In the genomic region with DNA sequence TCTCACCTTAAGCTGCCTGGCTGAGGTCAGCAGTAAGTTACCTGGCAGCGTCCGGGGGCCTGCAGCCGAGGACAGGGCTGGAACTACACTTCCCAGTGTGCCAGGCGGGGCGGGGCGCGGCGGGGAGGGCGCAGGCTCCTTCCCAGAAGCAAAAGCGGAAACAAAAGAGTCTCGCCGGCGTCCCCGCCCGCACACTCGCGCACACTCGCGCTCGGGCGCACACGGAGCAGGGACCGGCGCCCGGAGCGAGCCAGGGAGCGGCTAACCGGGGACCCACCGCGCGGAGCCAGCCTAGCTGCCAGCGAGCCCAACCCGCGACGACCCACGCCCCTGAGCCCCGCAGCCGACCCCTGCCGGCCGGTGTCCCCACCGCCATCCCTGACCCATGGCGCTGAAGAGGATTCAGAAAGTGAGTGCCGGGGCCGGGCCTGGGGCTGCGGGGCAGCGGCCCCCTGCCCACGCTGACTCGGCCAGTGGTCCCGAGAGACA, we compare ENCODE assay signal across 8 cellular contexts. TPM values are rescaled to one million over a fixed set of nuclear protein-coding genes. Genes with fewer than 3 reads are reported as not detected.
DNase-seq lines count a peak whose midpoint lies in the region; TF ChIP-seq lines count a peak whose summit lies in the region.

UBE2D1 (plus strand) TSS at position 190 of the 489 bp plus-strand sequence; CDS start at position 386, 196 bp downstream.

- TF ChIP-seq CTCF in suprapubic skin (IDR thresholded peaks at IDR 0.05) = no peak

- H3K4me1 Mint-ChIP-seq in activated naive CD4-positive, alpha-beta T cell treated with anti-CD3 and anti-CD28 coated beads for 36 hours (ENCODE audit: low read depth) = peaks cover 33% of the 10 kb centered on the region

- no peaks in the 10 kb centered on the region for H3K27me3 Mint-ChIP-seq in activated naive CD4-positive, alpha-beta T cell treated with anti-CD3 and anti-CD28 coated beads for 36 hours (ENCODE audit: low read depth)

- TF ChIP-seq EP300 in suprapubic skin (IDR thresholded peaks at IDR 0.05) = no peak

- H3K27ac ChIP-seq in GM23248 (peak within 1 kb of the TSS; percentile 46), suprapubic skin (peak within 1 kb of the TSS; percentile 74)

- peaks cover 6% of the 10 kb centered on the region; the same call in 1 of the 2 replicates for H3K4me1 ChIP-seq in GM23248 (ENCODE audit: insufficient read depth)
- H3K4me1 ChIP-seq in suprapubic skin = peaks cover 19% of the 10 kb centered on the region

- peaks cover 49% of the 10 kb centered on the region for H3K79me2 ChIP-seq in GM23248 (ENCODE audit: insufficient read depth)

- intact Hi-C loops in activated naive CD4-positive, alpha-beta T cell treated with anti-CD3 and anti-CD28 coated beads for 36 hours (cut with micrococcal nuclease) = loop anchor here (1.0 to 2.0 kb wide), 6 partner anchors 22 to 98 kb away; partner anchors contain the start of gene TFAM

- H2AFZ ChIP-seq in GM23248 = peak within 1 kb of the TSS; percentile 87

- no peaks in the 10 kb centered on the region for H3K36me3 ChIP-seq in GM23248 (ENCODE audit: low read depth)
- H3K36me3 ChIP-seq in suprapubic skin = no peaks in the 10 kb centered on the region

- peak; percentile 85 for TF ChIP-seq POLR2A in suprapubic skin (IDR thresholded peaks at IDR 0.05)

- H3K4me3 ChIP-seq in GM23248 (peak within 1 kb of the TSS; percentile 91), suprapubic skin (peak within 1 kb of the TSS; percentile 98)

- DNase-seq in ELR (ENCODE audit: low read depth) = peak; percentile 82
- peak; percentile 88 for DNase-seq in GM23248
- peak; percentile 89 to 91 for DNase-seq in Kasumi-1 (lab: John Stamatoyannopoulos, UW)
- peak; percentile 78 for DNase-seq in SK-N-DZ (ENCODE audit: low spot score)
- peak; percentile 88 for DNase-seq in activated naive CD4-positive, alpha-beta T cell treated with anti-CD3 and anti-CD28 coated beads for 36 hours
- peak; percentile 82 for DNase-seq in germinal center (ENCODE audit: low spot score)
- peak in 55 of 56 donors; percentile 40 to 93 (median 77) for DNase-seq in nucleus accumbens (lab: John Stamatoyannopoulos, UW)
- peak; percentile 91 to 95 for DNase-seq in suprapubic skin (ENCODE audit: low spot score in 2 of 2)

- H3K27ac Mint-ChIP-seq in activated naive CD4-positive, alpha-beta T cell treated with anti-CD3 and anti-CD28 coated beads for 36 hours = peak within 1 kb of the TSS; percentile 78

- no peaks in the 10 kb centered on the region for H3K27me3 ChIP-seq in GM23248 (replicated peaks; ENCODE audit: insufficient read depth)
- no peaks in the 10 kb centered on the region for H3K27me3 ChIP-seq in suprapubic skin

- 1 to 2% methylated on average over 40 to 48 of the region's 49 CpGs for WGBS in GM23248 (ENCODE audit: low coverage in 1 of 2, low lambda C conversion rate in 2 of 2, missing lambda C conversion rate in 2 of 2), 2 experiments
- 0% methylated on average over 10 of the region's 49 CpGs for WGBS in suprapubic skin

- peak within 1 kb of the TSS; percentile 79 for H3K9ac ChIP-seq in GM23248

- CTCF ChIA-PET in activated naive CD4-positive, alpha-beta T cell treated with anti-CD3 and anti-CD28 coated beads for 36 hours (lab: Charles Lee) = interaction anchor here (0.7 to 2.1 kb wide), 3 partner anchors 15 to 51 kb away, joined by 3 to 15 read pairs (median 5); partner anchors contain the start of gene TFAM

- H3K9me3 ChIP-seq in GM23248 (ENCODE audit: low read depth) = no peaks in the 10 kb centered on the region
- no peaks in the 10 kb centered on the region for H3K9me3 ChIP-seq in suprapubic skin

- H3K4me3 Mint-ChIP-seq in activated naive CD4-positive, alpha-beta T cell treated with anti-CD3 and anti-CD28 coated beads for 36 hours = peak within 1 kb of the TSS; percentile 95

- no peaks in the 10 kb centered on the region for H3K9me2 ChIP-seq in GM23248 (ENCODE audit: insufficient read depth)

- H3K9me3 Mint-ChIP-seq in activated naive CD4-positive, alpha-beta T cell treated with anti-CD3 and anti-CD28 coated beads for 36 hours = no peaks in the 10 kb centered on the region

- in situ Hi-C loops in GM23248 (cut with MboI) = no loop called here

- H4K20me1 ChIP-seq in GM23248 (ENCODE audit: insufficient read depth) = peaks cover 3% of the 10 kb centered on the region; the same call in 1 of the 2 replicates

- H3K36me3 Mint-ChIP-seq in activated naive CD4-positive, alpha-beta T cell treated with anti-CD3 and anti-CD28 coated beads for 36 hours (ENCODE audit: low read depth) = peaks cover 4% of the 10 kb centered on the region

- H3F3A ChIP-seq in GM23248 (ENCODE audit: insufficient read depth) = no peaks in the 10 kb centered on the region

- H3K4me2 ChIP-seq in GM23248 (ENCODE audit: unreplicated experiment) = peak within 1 kb of the TSS; percentile 89

RNA-seq across cellular contexts. Expression of gene UBE2D1, which starts in this region (rescaled TPM):
- 14.3 and 17.7 TPM in 2 replicates for total RNA-seq in GM23248 (2014; rRNA removed; shearing (Covaris generic))
- 31.9 and 33.4 TPM in 2 replicates for polyA plus RNA-seq in GM23248 (2016; fragmentation: Nextera tagmentation; extraction: Ambion mirVana)
- 21.9 and 30.0 TPM in 2 replicates for polyA plus RNA-seq in SK-N-DZ (2014; cell fraction: cytosol; rRNA removed)
- 32.0 and 33.3 TPM in 2 replicates for polyA plus RNA-seq in SK-N-DZ (2014; cell fraction: nucleus; rRNA removed)
- total RNA-seq in activated naive CD4-positive, alpha-beta T cell treated with anti-CD3 and anti-CD28 coated beads for 36 hours = 1 to 10 TPM; 8.7 to 9.3 TPM
- total RNA-seq in suprapubic skin = 10 to 100 TPM in 2 of 4 donors, 1 to 10 TPM in 2; 8.3 to 11.5 (median 9.6) TPM

Comparison
In these comparisons a context has a peak if more than half of its experiments do, and no peak if none do; other contexts are left out.
1. Peak in every context shown above with its lines: DNase-seq, H3K4me3 ChIP-seq and H3K27ac ChIP-seq.